In the genomic region with DNA sequence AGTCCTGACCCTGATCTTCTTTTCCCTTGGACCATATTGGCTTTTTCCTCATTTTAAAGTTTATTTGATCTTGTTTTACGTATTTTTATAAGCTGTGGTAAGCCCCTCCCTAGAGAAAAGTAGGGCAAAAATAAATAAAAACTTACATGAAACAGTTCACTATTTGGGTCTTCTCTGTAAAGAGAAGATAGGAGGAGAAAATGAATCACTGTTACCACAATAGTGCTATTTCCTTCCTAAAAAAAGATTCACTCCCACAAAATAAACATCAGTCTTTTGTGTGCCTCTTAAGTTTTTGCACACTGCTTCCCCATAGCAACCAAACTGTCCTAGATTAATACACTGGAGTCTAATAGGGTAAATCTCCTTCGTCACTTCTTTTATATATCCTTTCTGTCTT, we compare ENCODE assay signal across 9 cellular contexts. TPM values are rescaled to one million over a fixed set of nuclear protein-coding genes. Genes with fewer than 3 reads are reported as not detected.
DNase-seq lines count a peak whose midpoint lies in the region; ATAC-seq and TF ChIP-seq lines count a peak whose summit lies in the region.
"Had no signal": no experiment of that assay in that cellular context is flagged by ENCODE, and none has a peak within 500 bp of the region (broad histone marks: within the 10 kb centered on the region; RNA-seq: fewer than 3 reads in every experiment).

No MANE protein-coding gene starts in this region.

- H3K9me3 ChIP-seq in SJSA1 (replicated peaks), result no peaks in the 10 kb centered on the region
- no peaks in the 10 kb centered on the region for H3K9me3 ChIP-seq in skeletal muscle satellite cell (replicated peaks; ENCODE audit: low read length)

- H3K4me3 ChIP-seq in SJSA1, result no peak overlapping the region
- no peak overlapping the region for H3K4me3 ChIP-seq in fibroblast of the aortic adventitia (ENCODE audit: low read depth, low read length)
- H3K4me3 ChIP-seq in skeletal muscle satellite cell (ENCODE audit: low read length), result no peak overlapping the region

- peak overlapping the region; percentile 69 for H3K27ac ChIP-seq in SJSA1

- no peaks in the 10 kb centered on the region for H3K36me3 ChIP-seq in SJSA1
- H3K36me3 ChIP-seq in skeletal muscle satellite cell (ENCODE audit: insufficient read depth, low read length), result no peaks in the 10 kb centered on the region

- DNase-seq in HCEC 1CT (peak; percentile 57), SJSA1 (ENCODE audit: low read depth in 1 of 2, low spot score in 2 of 2) (peak in 1 of 2 experiments; percentile 85), fibroblast of the aortic adventitia (ENCODE audit: low read depth) (peak; percentile 74), putamen (ENCODE audit: low spot score) (no peak), left lobe of liver (ENCODE audit: low spot score) (no peak)
- DNase-seq: activated gamma-delta T cell had no signal

- peak overlapping the region; percentile 53 for H3K9ac ChIP-seq in skeletal muscle satellite cell (ENCODE audit: low read depth, low read length)

- H3K27me3 ChIP-seq in SJSA1 (replicated peaks) (no peaks in the 10 kb centered on the region), skeletal muscle satellite cell (ENCODE audit: control insufficient read depth, insufficient read depth, low read length) (no peaks in the 10 kb centered on the region)

- ATAC-seq in HG02840 (IDR thresholded peaks at IDR 0.05; ENCODE audit: low FRiP score, unreplicated experiment) (no peak), HG02981 (IDR thresholded peaks at IDR 0.05; ENCODE audit: unreplicated experiment) (no peak), left lobe of liver (no peak)

- TF ChIP-seq CTCF in fibroblast of the aortic adventitia (IDR thresholded peaks at IDR 0.05; ENCODE audit: insufficient read depth, low read length), result no peak

- H3K4me1 ChIP-seq in SJSA1 (replicated peaks) (peaks cover 43% of the 10 kb centered on the region), skeletal muscle satellite cell (ENCODE audit: control insufficient read depth, insufficient read depth, low read length) (peaks cover 45% of the 10 kb centered on the region)

- peak overlapping the region; percentile 49 for H3K4me2 ChIP-seq in skeletal muscle satellite cell (ENCODE audit: low read length)

RNA-seq across cellular contexts. Expression of gene SVIL, which starts 1.4 kb away (rescaled TPM):
- total RNA-seq in SJSA1 (2014; rRNA removed; shearing (Covaris generic)), result 10.2 and 429 TPM in 2 replicates
- total RNA-seq in fibroblast of the aortic adventitia (ENCODE audit: low replicate concordance) (97.7 and 309 TPM in 2 replicates), left lobe of liver (16.2 TPM)
- 50.7 and 58.3 TPM in 2 replicates for total RNA-seq in skeletal muscle satellite cell (2012; rRNA removed)

Comparison
In these comparisons a context has a peak if more than half of its experiments do, and no peak if none do; other contexts are left out.
1. DNase-seq: peak in HCEC 1CT (single experiment) and fibroblast of the aortic adventitia (single experiment); none in putamen (single experiment) and left lobe of liver (single experiment).